ENCODE assay signal across 1 cellular context in genomic region chr19:7101498-7102253, GRCh38.
A peak's percentile ranks its signal among the peaks of the same experiment; 100 is the strongest.
TF ChIP-seq lines count a peak whose summit lies in the region.

No MANE protein-coding gene starts in this region.

TF ChIP-seq in HepG2, 621 proteins besides CTCF, POLR2A, EP300 and RAD21 (continued from another document):
- TF ChIP-seq HMGXB3 (CRISPR knock-in tag; IDR thresholded peaks at IDR 0.05; ENCODE audit: borderline replicate concordance) (no peak), ZNF281 (CRISPR knock-in tag; IDR thresholded peaks at IDR 0.05; ENCODE audit: borderline replicate concordance) (no peak), ZSCAN20 (CRISPR knock-in tag; IDR thresholded peaks at IDR 0.05; ENCODE audit: borderline replicate concordance) (no peak), KLF16 (CRISPR knock-in tag; IDR thresholded peaks at IDR 0.05) (0 out of 4 replicates have a peak, but pooled peaks of 1 of the 2 experiments have one; percentile 11), THAP11 (CRISPR knock-in tag; IDR thresholded peaks at IDR 0.05) (no peak), ZFP41 (CRISPR knock-in tag; IDR thresholded peaks at IDR 0.05; ENCODE audit: borderline replicate concordance) (no peak), CSRNP1 (CRISPR knock-in tag; IDR thresholded peaks at IDR 0.05) (no peak), SALL1 (CRISPR knock-in tag; IDR thresholded peaks at IDR 0.05) (no peak), ZNF597 (CRISPR knock-in tag; IDR thresholded peaks at IDR 0.05) (no peak), NCOA5 (CRISPR knock-in tag; IDR thresholded peaks at IDR 0.05) (no peak), MXD4 (CRISPR knock-in tag; IDR thresholded peaks at IDR 0.05) (no peak), KDM6A (CRISPR knock-in tag; IDR thresholded peaks at IDR 0.05; ENCODE audit: low read depth) (no peak), MED1 (CRISPR knock-in tag; IDR thresholded peaks at IDR 0.05) (no peak), IRF1 (CRISPR knock-in tag; IDR thresholded peaks at IDR 0.05; ENCODE audit: low read depth) (no peak), ZNF770 (CRISPR knock-in tag; IDR thresholded peaks at IDR 0.05) (peak; percentile 14; the same call in 1 of the 2 replicates), RNF219 (CRISPR knock-in tag; IDR thresholded peaks at IDR 0.05) (no peak), USF2 (IDR thresholded peaks at IDR 0.05; ENCODE audit: low read depth, low read length) (no peak), USF2 (CRISPR knock-in tag; IDR thresholded peaks at IDR 0.05; ENCODE audit: borderline replicate concordance) (no peak)
